ENCODE assay signal across 8 cellular contexts in genomic region chrX:153766098-153766817, GRCh38. TPM values are rescaled to one million over a fixed set of nuclear protein-coding genes. Genes with fewer than 3 reads are reported as not detected.
DNase-seq lines count a peak whose midpoint lies in the region; ATAC-seq and TF ChIP-seq lines count a peak whose summit lies in the region.

No MANE protein-coding gene starts in this region.

- CTCF ChIA-PET in AG04449 (lab: Yijun Ruan, JAX) = interaction anchor here (0.8 to 10.0 kb wide), 4 partner anchors 34 to 182 kb away, joined by 3 to 230 read pairs (median 3); partner anchors contain the start of gene RENBP

- no peak for TF ChIP-seq CTCF in AG04449 (IDR thresholded peaks at IDR 0.05; ENCODE audit: insufficient read depth, low read length, missing control alignments)
- no peak for TF ChIP-seq CTCF in cardiac fibroblast (IDR thresholded peaks at IDR 0.05; ENCODE audit: low read depth, low read length)
- TF ChIP-seq CTCF in tibial nerve (IDR thresholded peaks at IDR 0.05) = no peak

- H3K4me3 ChIP-seq in AG04449 (ENCODE audit: low read depth, low read length) (peak overlapping the region; percentile 46), H7 (ENCODE audit: insufficient read depth, low read depth, low read length) (no peak overlapping the region), SJCRH30 (peak overlapping the region; percentile 59), cardiac fibroblast (replicated peaks in 1 of 2; ENCODE audit: low read depth in 2 of 2, low read length in 2 of 2) (peak overlapping the region; percentile 19 to 50), tibial nerve (peak overlapping the region; percentile 23 to 48 (median 34))

- no peaks in the 10 kb centered on the region for H3K9me3 ChIP-seq in SJCRH30 (replicated peaks)
- no peaks in the 10 kb centered on the region for H3K9me3 ChIP-seq in tibial nerve

- peak overlapping the region; percentile 53; the same call in 1 of the 2 replicates for H3K27ac ChIP-seq in SJCRH30
- H3K27ac ChIP-seq in tibial nerve = peak overlapping the region in 3 of 4 donors; percentile 42 to 86 (median 82)

- H3K27me3 ChIP-seq in H7 (ENCODE audit: control insufficient read depth, insufficient read depth, low read length) (no peaks in the 10 kb centered on the region), SJCRH30 (no peaks in the 10 kb centered on the region), tibial nerve (no peaks in the 10 kb centered on the region)

- peak; percentile 3 for DNase-seq in AG04449 (ENCODE audit: low read depth, low spot score)
- DNase-seq in H7 = peak; percentile 80
- peak; percentile 60 to 62 for DNase-seq in SJCRH30
- peak; percentile 59 to 70 for DNase-seq in cardiac fibroblast (ENCODE audit: low read depth in 2 of 2)
- DNase-seq in myocyte (ENCODE audit: low read depth) = peak; percentile 36
- no peak for DNase-seq in tibial nerve (ENCODE audit: low spot score in 2 of 2)
- no peak for DNase-seq in NCI-H1930 (lab: John Stamatoyannopoulos, UW)

- H3K36me3 ChIP-seq in H7 (replicated peaks; ENCODE audit: control insufficient read depth, insufficient read depth, low read length) (no peaks in the 10 kb centered on the region), SJCRH30 (no peaks in the 10 kb centered on the region), tibial nerve (no peaks in the 10 kb centered on the region)

- H3K4me1 ChIP-seq in SJCRH30 = peaks cover 10% of the 10 kb centered on the region; the same call in 1 of the 2 replicates
- H3K4me1 ChIP-seq in tibial nerve = peaks cover 0 to 26% (median 3%) of the 10 kb centered on the region in 4 donors

- TF ChIP-seq EP300 in tibial nerve (IDR thresholded peaks at IDR 0.05) = peak in 1 of 2 donors; percentile 47

- 31 to 59% methylated on average over 8 to 21 of the region's 21 CpGs for WGBS in tibial nerve, 2 donors

- ATAC-seq in HG03520 (IDR thresholded peaks at IDR 0.05; ENCODE audit: unreplicated experiment) = no peak

- no peak for TF ChIP-seq POLR2A in tibial nerve (IDR thresholded peaks at IDR 0.05)

- POLR2A ChIA-PET in AG04449 (lab: Yijun Ruan, JAX) = interaction anchor here (1.3 to 2.0 kb wide), 4 partner anchors 14 to 181 kb away, joined by 3 to 9 read pairs (median 8); partner anchors contain the start of genes IDH3G, SRPK3 and SSR4

RNA-seq across cellular contexts. Expression of gene PLXNB3, which starts 2.2 kb away (rescaled TPM):
- total RNA-seq in H7 (2014; rRNA removed; shearing (Covaris generic)) = 0.07 TPM in 1 of 2 replicates, not detected in the other
- 2.0 and 3.7 TPM in 2 replicates for total RNA-seq in SJCRH30 (2014; rRNA removed; shearing (Covaris generic))
- total RNA-seq in myocyte (5.1 and 11.9 TPM in 2 replicates), tibial nerve (10 to 100 TPM; 45.4 to 77.7 (median 50.3) TPM)
- polyA plus RNA-seq in myocyte (2012) = 13.8 TPM

RNA-seq across cellular contexts. Expression of gene SRPK3, which starts 14.6 kb away (rescaled TPM):
- total RNA-seq in H7 (2014; rRNA removed; shearing (Covaris generic)) = not detected in 2 replicates
- total RNA-seq in SJCRH30 (2014; rRNA removed; shearing (Covaris generic)) = 17.9 and 33.6 TPM in 2 replicates
- total RNA-seq in myocyte = 252 and 340 TPM in 2 replicates
- polyA plus RNA-seq in myocyte (2012) = 62.2 TPM
- 1 to 10 TPM in 2 of 4 donors, under 1 TPM in 2; 0.87 to 5.1 (median 1.4) TPM for total RNA-seq in tibial nerve

RNA-seq across cellular contexts. Expression of gene IDH3G, which starts 27.9 kb away (rescaled TPM):
- 63.3 and 76.2 TPM in 2 replicates for total RNA-seq in H7 (2014; rRNA removed; shearing (Covaris generic))
- total RNA-seq in SJCRH30 (2014; rRNA removed; shearing (Covaris generic)) = 34.3 and 35.0 TPM in 2 replicates
- total RNA-seq in myocyte = 92.7 and 104 TPM in 2 replicates
- polyA plus RNA-seq in myocyte (2012) = 82.1 TPM
- 100 to 1,000 TPM in 1 of 4 donors, 10 to 100 TPM in 3; 48.9 to 101 (median 83.2) TPM for total RNA-seq in tibial nerve

RNA-seq across cellular contexts. Expression of gene SSR4, which starts 28.2 kb away (rescaled TPM):
- total RNA-seq in H7 (2014; rRNA removed; shearing (Covaris generic)) = 148 and 198 TPM in 2 replicates
- total RNA-seq in SJCRH30 (2014; rRNA removed; shearing (Covaris generic)) = 131 and 177 TPM in 2 replicates
- total RNA-seq in myocyte (155 and 228 TPM in 2 replicates), tibial nerve (100 to 1,000 TPM in 3 of 4 donors, 10 to 100 TPM in 1; 93.6 to 156 (median 131) TPM)
- polyA plus RNA-seq in myocyte (2012) = 408 TPM

RNA-seq across cellular contexts. Expression of gene ABCD1, which starts 41.6 kb away (rescaled TPM):
- 12.2 and 17.1 TPM in 2 replicates for total RNA-seq in H7 (2014; rRNA removed; shearing (Covaris generic))
- 4.8 and 4.9 TPM in 2 replicates for total RNA-seq in SJCRH30 (2014; rRNA removed; shearing (Covaris generic))
- total RNA-seq in myocyte (53.8 and 71.6 TPM in 2 replicates), tibial nerve (10 to 100 TPM; 13.0 to 36.6 (median 15.0) TPM)
- polyA plus RNA-seq in myocyte (2012) = 38.3 TPM

Comparison
In these comparisons a context has a peak if more than half of its experiments do, and no peak if none do; other contexts are left out.
1. DNase-seq: peak in AG04449 (single experiment), H7 (single experiment), SJCRH30 (2 of 2), cardiac fibroblast (2 of 2) and myocyte (single experiment); none in tibial nerve (0 of 2) and NCI-H1930 (0 of 2).